1 cellular context compared by ENCODE assay signal in genomic region chr11:10897150-10897549, GRCh38.
TF ChIP-seq lines count a peak whose summit lies in the region.

No MANE protein-coding gene starts in this region.

TF ChIP-seq in A549, 52 proteins besides CTCF, POLR2A, EP300 and RAD21 (continued from another document):
- TF ChIP-seq FOSL2 (IDR thresholded peaks at IDR 0.05) (no peak), FOSL2 (CRISPR knock-in tag; IDR thresholded peaks at IDR 0.05) (no peak), JUN (IDR thresholded peaks at IDR 0.05) (no peak), POLR2AphosphoS2 (conservative IDR thresholded peaks at IDR 0.05; ENCODE audit: low read length) (no peak), ZC3H11A (IDR thresholded peaks at IDR 0.05) (no peak), TP53 (CRISPR knock-in tag; IDR thresholded peaks at IDR 0.05) (no peak), HMGXB4 (CRISPR knock-in tag; IDR thresholded peaks at IDR 0.05; ENCODE audit: borderline replicate concordance) (no peak), CBX2 (IDR thresholded peaks at IDR 0.05; ENCODE audit: borderline replicate concordance, low read depth) (no peak), RNF2 (IDR thresholded peaks at IDR 0.05; ENCODE audit: borderline replicate concordance, low read depth) (no peak), HES2 (IDR thresholded peaks at IDR 0.05) (no peak), SMC3 (IDR thresholded peaks at IDR 0.05) (no peak), MYC (IDR thresholded peaks at IDR 0.05; ENCODE audit: borderline replicate concordance, low read length) (no peak), NR3C1 (IDR thresholded peaks at IDR 0.05) (no peak), NFE2L2 (conservative IDR thresholded peaks at IDR 0.05; ENCODE audit: low read length) (no peak), CHD4 (IDR thresholded peaks at IDR 0.05; ENCODE audit: borderline replicate concordance) (no peak)
